In the genomic region with DNA sequence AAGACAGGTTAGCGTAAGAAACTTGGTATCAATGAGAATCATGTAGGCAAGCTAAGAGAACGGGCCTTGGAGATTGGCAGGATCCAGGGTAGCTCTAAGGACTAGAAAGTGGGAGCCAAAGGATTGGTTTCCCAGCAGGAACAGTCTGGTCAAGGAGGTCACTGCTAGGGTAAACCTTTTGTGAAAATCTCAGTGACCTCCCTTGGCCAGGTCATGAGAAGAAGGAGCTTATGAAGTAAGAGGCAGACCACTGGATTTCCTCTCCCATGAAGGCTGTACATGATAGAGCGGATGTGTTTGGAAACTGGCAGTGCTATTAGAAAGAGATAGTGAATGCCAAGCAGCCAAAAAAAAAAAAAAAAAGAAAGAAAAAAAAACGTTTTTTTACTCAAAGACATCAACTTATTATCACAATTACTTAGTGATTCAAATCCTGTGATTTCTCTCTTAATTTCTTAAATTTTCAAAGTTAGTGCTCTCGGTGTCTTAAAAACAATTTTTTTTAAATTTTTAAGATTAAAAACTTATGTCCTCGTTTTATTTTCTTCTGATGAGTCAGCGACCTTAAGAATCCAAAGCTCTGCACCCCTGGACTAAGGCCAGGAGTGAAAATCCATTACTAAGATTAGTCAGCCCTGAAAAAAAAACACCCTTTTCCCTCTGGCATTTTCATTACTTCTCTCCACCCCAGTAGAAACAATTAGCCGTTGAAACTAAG, we compare ENCODE assay signal across 1 cellular context.
TF ChIP-seq lines count a peak whose summit lies in the region.

No MANE protein-coding gene starts in this region.

TF ChIP-seq in IMR-90, 13 proteins besides CTCF, POLR2A, EP300 and RAD21 (continued from another document):
- TF ChIP-seq CHD1 (IDR thresholded peaks at IDR 0.05; ENCODE audit: low read depth, low read length) (no peak), BHLHE40 (IDR thresholded peaks at IDR 0.05; ENCODE audit: low read depth, low read length) (peak; percentile 32; the same call in 1 of the 2 replicates), MAFK (IDR thresholded peaks at IDR 0.05; ENCODE audit: low read depth, low read length) (peak; percentile 74), MAZ (IDR thresholded peaks at IDR 0.05; ENCODE audit: borderline replicate concordance, low read depth, low read length) (no peak), RFX5 (IDR thresholded peaks at IDR 0.05; ENCODE audit: low read depth, low read length) (no peak)
